24 cellular contexts compared by ENCODE assay signal in genomic region chr1:18628511-18628910, GRCh38. TPM values are rescaled to one million over a fixed set of nuclear protein-coding genes. Genes with fewer than 3 reads are reported as not detected.
"Had no signal": no experiment of that assay in that cellular context is flagged by ENCODE, and none has a peak within 500 bp of the region (broad histone marks: within the 10 kb centered on the region; RNA-seq: fewer than 3 reads in every experiment).

No MANE protein-coding gene starts in this region.

- H3K9me3 Mint-ChIP-seq: natural killer cell treated with Interleukin-12 subunit alpha and Interleukin-12 subunit beta and Interleukin-15 and Interleukin-18, amount 100 ng/mL, for 72 hours had no signal

- H3K4me1 ChIP-seq: colonic mucosa had no signal

- H3K27ac Mint-ChIP-seq: natural killer cell treated with Interleukin-12 subunit alpha and Interleukin-12 subunit beta and Interleukin-15 and Interleukin-18, amount 100 ng/mL, for 72 hours had no signal

- H3K9me3 ChIP-seq: colonic mucosa, esophagus squamous epithelium, gastroesophageal sphincter, suprapubic skin, thyroid gland, upper lobe of left lung, uterus had no signal

- H3K36me3 Mint-ChIP-seq: natural killer cell treated with Interleukin-12 subunit alpha and Interleukin-12 subunit beta and Interleukin-15 and Interleukin-18, amount 100 ng/mL, for 72 hours had no signal

- ATAC-seq: gastroesophageal sphincter; left colon; left ventricle myocardium superior; natural killer cell treated with Interleukin-12 subunit alpha and Interleukin-12 subunit beta and Interleukin-15 and Interleukin-18, amount 100 ng/mL, for 72 hours; right cardiac atrium; stimulated activated naive CD8-positive, alpha-beta T cell treated with anti-CD3 and anti-CD28 coated beads, Interleukin-15, Interleukin-2, amounts not matched to agents 100 U/mL and 50 U/mL, for 24 hours had no signal

- H3K4me3 ChIP-seq: colonic mucosa, esophagus squamous epithelium, gastroesophageal sphincter, lung, suprapubic skin, thyroid gland, upper lobe of left lung, uterus had no signal

- H3K4me3 Mint-ChIP-seq: natural killer cell treated with Interleukin-12 subunit alpha and Interleukin-12 subunit beta and Interleukin-15 and Interleukin-18, amount 100 ng/mL, for 72 hours had no signal

- H3K27ac ChIP-seq: colonic mucosa, esophagus squamous epithelium, gastroesophageal sphincter, suprapubic skin, thyroid gland, upper lobe of left lung, uterus had no signal

- DNase-seq: colonic mucosa; effector CD8-positive, alpha-beta T cell; esophagus squamous epithelium; foreskin fibroblast; glutamatergic neuron; left colon; left ventricle myocardium superior; mesenchymal stem cell; midbrain; right cardiac atrium; small intestine; stimulated activated CD4-positive, alpha-beta T cell treated with anti-CD3 and anti-CD28 coated beads, Interleukin-12 subunit alpha, Interleukin-12 subunit beta, amount 100 ng/mL, for 4 hours; stimulated activated naive CD8-positive, alpha-beta T cell treated with anti-CD3 and anti-CD28 coated beads, Interleukin-15, Interleukin-2, amounts not matched to agents 100 U/mL and 50 U/mL, for 24 hours; thyroid gland; upper lobe of left lung; uterus had no signal

- FAIRE-seq: small intestine had no signal

- H3K36me3 ChIP-seq: colonic mucosa, esophagus squamous epithelium, gastroesophageal sphincter, suprapubic skin, thyroid gland, upper lobe of left lung, uterus had no signal

RNA-seq across cellular contexts. Expression of gene PAX7, which starts 2.1 kb away (rescaled TPM):
- total RNA-seq: colonic mucosa; dermis microvascular lymphatic vessel endothelial cell; epithelial cell of proximal tubule; esophagus squamous epithelium; gastroesophageal sphincter; kidney epithelial cell; left colon; left ventricle myocardium superior; natural killer cell treated with Interleukin-12 subunit alpha and Interleukin-12 subunit beta and Interleukin-15 and Interleukin-18, amount 100 ng/mL, for 72 hours; osteocyte; right cardiac atrium; upper lobe of left lung; uterus had no signal
- polyA plus RNA-seq: lung, right cardiac atrium had no signal
